ENCODE assay signal across 1 cellular context in the genomic region with DNA sequence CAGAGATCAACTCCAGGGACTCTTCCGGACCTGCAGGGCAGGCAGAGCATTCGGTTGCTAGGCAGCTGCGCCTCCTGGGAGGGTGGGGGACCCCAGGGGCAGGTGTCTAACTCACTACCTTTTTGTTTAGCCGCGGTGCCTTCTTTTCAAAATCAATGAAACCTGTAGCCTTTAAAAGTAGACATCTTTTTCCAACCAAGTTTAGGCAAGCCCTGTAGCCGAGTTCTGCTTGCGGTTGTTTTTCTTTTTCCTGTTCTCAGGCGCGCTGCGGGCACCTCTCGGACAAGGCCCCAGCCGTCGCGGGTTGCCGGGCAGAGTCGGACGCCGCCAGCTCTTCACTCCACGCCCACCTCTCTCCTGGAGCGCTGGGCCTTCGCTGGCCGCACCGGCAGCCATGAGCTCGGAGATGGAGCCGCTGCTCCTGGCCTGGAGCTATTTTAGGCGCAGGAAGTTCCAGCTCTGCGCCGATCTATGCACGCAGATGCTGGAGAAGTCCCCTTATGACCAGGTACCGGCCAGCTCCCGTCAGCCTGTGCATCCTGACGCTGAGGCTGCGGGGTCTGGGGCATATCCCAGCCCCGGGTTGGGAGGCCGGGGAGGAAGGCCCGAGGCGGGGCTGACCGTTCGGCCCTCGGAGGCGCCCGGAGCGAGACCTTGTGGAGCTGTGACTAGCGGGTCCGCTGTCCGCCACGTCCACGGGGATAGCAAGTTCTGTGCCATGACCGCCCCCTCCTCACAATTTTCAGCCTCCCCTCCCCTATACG.
A peak's percentile ranks its signal among the peaks of the same experiment; 100 is the strongest.
TF ChIP-seq lines count a peak whose summit lies in the region.

A gene (plus strand): TSS at position 338 of the 764 bp plus-strand sequence. CDS start 57 bp downstream, at position 395.

TF ChIP-seq in HepG2, 621 proteins besides CTCF, POLR2A, EP300 and RAD21 (continued from another document and continues in another):
- TF ChIP-seq, protein P1, sequence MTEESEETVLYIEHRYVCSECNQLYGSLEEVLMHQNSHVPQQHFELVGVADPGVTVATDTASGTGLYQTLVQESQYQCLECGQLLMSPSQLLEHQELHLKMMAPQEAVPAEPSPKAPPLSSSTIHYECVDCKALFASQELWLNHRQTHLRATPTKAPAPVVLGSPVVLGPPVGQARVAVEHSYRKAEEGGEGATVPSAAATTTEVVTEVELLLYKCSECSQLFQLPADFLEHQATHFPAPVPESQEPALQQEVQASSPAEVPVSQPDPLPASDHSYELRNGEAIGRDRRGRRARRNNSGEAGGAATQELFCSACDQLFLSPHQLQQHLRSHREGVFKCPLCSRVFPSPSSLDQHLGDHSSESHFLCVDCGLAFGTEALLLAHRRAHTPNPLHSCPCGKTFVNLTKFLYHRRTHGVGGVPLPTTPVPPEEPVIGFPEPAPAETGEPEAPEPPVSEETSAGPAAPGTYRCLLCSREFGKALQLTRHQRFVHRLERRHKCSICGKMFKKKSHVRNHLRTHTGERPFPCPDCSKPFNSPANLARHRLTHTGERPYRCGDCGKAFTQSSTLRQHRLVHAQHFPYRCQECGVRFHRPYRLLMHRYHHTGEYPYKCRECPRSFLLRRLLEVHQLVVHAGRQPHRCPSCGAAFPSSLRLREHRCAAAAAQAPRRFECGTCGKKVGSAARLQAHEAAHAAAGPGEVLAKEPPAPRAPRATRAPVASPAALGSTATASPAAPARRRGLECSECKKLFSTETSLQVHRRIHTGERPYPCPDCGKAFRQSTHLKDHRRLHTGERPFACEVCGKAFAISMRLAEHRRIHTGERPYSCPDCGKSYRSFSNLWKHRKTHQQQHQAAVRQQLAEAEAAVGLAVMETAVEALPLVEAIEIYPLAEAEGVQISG (CRISPR knock-in tag; IDR thresholded peaks at IDR 0.05): peak; percentile 73
- TF ChIP-seq NFYB (CRISPR knock-in tag; IDR thresholded peaks at IDR 0.05): no peak
- TF ChIP-seq ZNF430 (CRISPR knock-in tag; IDR thresholded peaks at IDR 0.05): no peak
- peak; percentile 84 for TF ChIP-seq HNRNPLL (IDR thresholded peaks at IDR 0.05; ENCODE audit: low read depth, low read length, poor library complexity, severe bottlenecking)
- TF ChIP-seq, protein P2, sequence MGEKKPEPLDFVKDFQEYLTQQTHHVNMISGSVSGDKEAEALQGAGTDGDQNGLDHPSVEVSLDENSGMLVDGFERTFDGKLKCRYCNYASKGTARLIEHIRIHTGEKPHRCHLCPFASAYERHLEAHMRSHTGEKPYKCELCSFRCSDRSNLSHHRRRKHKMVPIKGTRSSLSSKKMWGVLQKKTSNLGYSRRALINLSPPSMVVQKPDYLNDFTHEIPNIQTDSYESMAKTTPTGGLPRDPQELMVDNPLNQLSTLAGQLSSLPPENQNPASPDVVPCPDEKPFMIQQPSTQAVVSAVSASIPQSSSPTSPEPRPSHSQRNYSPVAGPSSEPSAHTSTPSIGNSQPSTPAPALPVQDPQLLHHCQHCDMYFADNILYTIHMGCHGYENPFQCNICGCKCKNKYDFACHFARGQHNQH (CRISPR knock-in tag; IDR thresholded peaks at IDR 0.05): peak; percentile 37; the same call in 1 of the 2 replicates
- TF ChIP-seq, protein P3, sequence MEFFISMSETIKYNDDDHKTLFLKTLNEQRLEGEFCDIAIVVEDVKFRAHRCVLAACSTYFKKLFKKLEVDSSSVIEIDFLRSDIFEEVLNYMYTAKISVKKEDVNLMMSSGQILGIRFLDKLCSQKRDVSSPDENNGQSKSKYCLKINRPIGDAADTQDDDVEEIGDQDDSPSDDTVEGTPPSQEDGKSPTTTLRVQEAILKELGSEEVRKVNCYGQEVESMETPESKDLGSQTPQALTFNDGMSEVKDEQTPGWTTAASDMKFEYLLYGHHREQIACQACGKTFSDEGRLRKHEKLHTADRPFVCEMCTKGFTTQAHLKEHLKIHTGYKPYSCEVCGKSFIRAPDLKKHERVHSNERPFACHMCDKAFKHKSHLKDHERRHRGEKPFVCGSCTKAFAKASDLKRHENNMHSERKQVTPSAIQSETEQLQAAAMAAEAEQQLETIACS (CRISPR knock-in tag; IDR thresholded peaks at IDR 0.05): no peak
- TF ChIP-seq EHMT2 (IDR thresholded peaks at IDR 0.05; ENCODE audit: borderline replicate concordance, low read depth, low read length): 0 out of 2 replicates have a peak, but pooled peaks have one; percentile 49
- TF ChIP-seq PAWR (CRISPR knock-in tag; IDR thresholded peaks at IDR 0.05; ENCODE audit: borderline replicate concordance): no peak
- TF ChIP-seq ZNF747 (CRISPR knock-in tag; IDR thresholded peaks at IDR 0.05; ENCODE audit: borderline replicate concordance): no peak
- TF ChIP-seq, protein P4, sequence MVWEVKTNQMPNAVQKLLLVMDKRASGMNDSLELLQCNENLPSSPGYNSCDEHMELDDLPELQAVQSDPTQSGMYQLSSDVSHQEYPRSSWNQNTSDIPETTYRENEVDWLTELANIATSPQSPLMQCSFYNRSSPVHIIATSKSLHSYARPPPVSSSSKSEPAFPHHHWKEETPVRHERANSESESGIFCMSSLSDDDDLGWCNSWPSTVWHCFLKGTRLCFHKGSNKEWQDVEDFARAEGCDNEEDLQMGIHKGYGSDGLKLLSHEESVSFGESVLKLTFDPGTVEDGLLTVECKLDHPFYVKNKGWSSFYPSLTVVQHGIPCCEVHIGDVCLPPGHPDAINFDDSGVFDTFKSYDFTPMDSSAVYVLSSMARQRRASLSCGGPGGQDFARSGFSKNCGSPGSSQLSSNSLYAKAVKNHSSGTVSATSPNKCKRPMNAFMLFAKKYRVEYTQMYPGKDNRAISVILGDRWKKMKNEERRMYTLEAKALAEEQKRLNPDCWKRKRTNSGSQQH (CRISPR knock-in tag; IDR thresholded peaks at IDR 0.05; ENCODE audit: low read depth): no peak
- TF ChIP-seq, protein P5, sequence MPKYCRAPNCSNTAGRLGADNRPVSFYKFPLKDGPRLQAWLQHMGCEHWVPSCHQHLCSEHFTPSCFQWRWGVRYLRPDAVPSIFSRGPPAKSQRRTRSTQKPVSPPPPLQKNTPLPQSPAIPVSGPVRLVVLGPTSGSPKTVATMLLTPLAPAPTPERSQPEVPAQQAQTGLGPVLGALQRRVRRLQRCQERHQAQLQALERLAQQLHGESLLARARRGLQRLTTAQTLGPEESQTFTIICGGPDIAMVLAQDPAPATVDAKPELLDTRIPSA (CRISPR knock-in tag; IDR thresholded peaks at IDR 0.05; ENCODE audit: borderline replicate concordance): no peak
- no peak for TF ChIP-seq BHLHE40 (IDR thresholded peaks at IDR 0.05; ENCODE audit: low read length)
- peak; percentile 81; the same call in 1 of the 2 replicates for TF ChIP-seq HIVEP1 (CRISPR knock-in tag; IDR thresholded peaks at IDR 0.05)
- TF ChIP-seq TBX3 (IDR thresholded peaks at IDR 0.05; ENCODE audit: borderline replicate concordance): no peak
- TF ChIP-seq, protein P6, sequence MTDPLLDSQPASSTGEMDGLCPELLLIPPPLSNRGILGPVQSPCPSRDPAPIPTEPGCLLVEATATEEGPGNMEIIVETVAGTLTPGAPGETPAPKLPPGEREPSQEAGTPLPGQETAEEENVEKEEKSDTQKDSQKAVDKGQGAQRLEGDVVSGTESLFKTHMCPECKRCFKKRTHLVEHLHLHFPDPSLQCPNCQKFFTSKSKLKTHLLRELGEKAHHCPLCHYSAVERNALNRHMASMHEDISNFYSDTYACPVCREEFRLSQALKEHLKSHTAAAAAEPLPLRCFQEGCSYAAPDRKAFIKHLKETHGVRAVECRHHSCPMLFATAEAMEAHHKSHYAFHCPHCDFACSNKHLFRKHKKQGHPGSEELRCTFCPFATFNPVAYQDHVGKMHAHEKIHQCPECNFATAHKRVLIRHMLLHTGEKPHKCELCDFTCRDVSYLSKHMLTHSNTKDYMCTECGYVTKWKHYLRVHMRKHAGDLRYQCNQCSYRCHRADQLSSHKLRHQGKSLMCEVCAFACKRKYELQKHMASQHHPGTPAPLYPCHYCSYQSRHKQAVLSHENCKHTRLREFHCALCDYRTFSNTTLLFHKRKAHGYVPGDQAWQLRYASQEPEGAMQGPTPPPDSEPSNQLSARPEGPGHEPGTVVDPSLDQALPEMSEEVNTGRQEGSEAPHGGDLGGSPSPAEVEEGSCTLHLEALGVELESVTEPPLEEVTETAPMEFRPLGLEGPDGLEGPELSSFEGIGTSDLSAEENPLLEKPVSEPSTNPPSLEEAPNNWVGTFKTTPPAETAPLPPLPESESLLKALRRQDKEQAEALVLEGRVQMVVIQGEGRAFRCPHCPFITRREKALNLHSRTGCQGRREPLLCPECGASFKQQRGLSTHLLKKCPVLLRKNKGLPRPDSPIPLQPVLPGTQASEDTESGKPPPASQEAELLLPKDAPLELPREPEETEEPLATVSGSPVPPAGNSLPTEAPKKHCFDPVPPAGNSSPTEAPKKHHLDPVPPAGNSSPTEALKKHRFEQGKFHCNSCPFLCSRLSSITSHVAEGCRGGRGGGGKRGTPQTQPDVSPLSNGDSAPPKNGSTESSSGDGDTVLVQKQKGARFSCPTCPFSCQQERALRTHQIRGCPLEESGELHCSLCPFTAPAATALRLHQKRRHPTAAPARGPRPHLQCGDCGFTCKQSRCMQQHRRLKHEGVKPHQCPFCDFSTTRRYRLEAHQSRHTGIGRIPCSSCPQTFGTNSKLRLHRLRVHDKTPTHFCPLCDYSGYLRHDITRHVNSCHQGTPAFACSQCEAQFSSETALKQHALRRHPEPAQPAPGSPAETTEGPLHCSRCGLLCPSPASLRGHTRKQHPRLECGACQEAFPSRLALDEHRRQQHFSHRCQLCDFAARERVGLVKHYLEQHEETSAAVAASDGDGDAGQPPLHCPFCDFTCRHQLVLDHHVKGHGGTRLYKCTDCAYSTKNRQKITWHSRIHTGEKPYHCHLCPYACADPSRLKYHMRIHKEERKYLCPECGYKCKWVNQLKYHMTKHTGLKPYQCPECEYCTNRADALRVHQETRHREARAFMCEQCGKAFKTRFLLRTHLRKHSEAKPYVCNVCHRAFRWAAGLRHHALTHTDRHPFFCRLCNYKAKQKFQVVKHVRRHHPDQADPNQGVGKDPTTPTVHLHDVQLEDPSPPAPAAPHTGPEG (CRISPR knock-in tag; IDR thresholded peaks at IDR 0.05): 0 out of 2 replicates have a peak, but pooled peaks have one; percentile 38
- TF ChIP-seq MIER3 (CRISPR knock-in tag; IDR thresholded peaks at IDR 0.05; ENCODE audit: borderline replicate concordance): peak; percentile 26; the same call in 1 of the 2 replicates
- TF ChIP-seq, protein P7, sequence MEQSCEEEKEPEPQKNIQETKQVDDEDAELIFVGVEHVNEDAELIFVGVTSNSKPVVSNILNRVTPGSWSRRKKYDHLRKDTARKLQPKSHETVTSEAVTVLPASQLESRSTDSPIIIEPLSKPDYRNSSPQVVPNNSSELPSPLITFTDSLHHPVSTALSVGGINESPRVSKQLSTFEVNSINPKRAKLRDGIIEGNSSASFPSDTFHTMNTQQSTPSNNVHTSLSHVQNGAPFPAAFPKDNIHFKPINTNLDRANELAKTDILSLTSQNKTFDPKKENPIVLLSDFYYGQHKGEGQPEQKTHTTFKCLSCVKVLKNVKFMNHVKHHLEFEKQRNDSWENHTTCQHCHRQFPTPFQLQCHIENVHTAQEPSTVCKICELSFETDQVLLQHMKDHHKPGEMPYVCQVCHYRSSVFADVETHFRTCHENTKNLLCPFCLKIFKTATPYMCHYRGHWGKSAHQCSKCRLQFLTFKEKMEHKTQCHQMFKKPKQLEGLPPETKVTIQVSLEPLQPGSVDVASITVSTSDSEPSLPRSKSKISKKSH (CRISPR knock-in tag; IDR thresholded peaks at IDR 0.05; ENCODE audit: borderline replicate concordance): peak; percentile 91
- TF ChIP-seq, protein P8, sequence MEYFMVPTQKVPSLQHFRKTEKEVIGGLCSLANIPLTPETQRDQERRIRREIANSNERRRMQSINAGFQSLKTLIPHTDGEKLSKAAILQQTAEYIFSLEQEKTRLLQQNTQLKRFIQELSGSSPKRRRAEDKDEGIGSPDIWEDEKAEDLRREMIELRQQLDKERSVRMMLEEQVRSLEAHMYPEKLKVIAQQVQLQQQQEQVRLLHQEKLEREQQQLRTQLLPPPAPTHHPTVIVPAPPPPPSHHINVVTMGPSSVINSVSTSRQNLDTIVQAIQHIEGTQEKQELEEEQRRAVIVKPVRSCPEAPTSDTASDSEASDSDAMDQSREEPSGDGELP (IDR thresholded peaks at IDR 0.05; ENCODE audit: borderline replicate concordance, low read depth): 0 out of 2 replicates have a peak, but pooled peaks have one; percentile 36
- TF ChIP-seq, protein P9, sequence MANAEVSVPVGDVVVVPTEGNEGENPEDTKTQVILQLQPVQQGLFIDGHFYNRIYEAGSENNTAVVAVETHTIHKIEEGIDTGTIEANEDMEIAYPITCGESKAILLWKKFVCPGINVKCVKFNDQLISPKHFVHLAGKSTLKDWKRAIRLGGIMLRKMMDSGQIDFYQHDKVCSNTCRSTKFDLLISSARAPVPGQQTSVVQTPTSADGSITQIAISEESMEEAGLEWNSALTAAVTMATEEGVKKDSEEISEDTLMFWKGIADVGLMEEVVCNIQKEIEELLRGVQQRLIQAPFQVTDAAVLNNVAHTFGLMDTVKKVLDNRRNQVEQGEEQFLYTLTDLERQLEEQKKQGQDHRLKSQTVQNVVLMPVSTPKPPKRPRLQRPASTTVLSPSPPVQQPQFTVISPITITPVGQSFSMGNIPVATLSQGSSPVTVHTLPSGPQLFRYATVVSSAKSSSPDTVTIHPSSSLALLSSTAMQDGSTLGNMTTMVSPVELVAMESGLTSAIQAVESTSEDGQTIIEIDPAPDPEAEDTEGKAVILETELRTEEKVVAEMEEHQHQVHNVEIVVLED (CRISPR knock-in tag; IDR thresholded peaks at IDR 0.05; ENCODE audit: borderline replicate concordance): 0 out of 2 replicates have a peak, but pooled peaks have one; percentile 60
- no peak for TF ChIP-seq JUND (CRISPR knock-in tag; IDR thresholded peaks at IDR 0.05)
- 0 out of 2 replicates have a peak, but pooled peaks have one; percentile 5 for TF ChIP-seq ZNF629 (CRISPR knock-in tag; conservative IDR thresholded peaks at IDR 0.05)
- TF ChIP-seq SMC3 (IDR thresholded peaks at IDR 0.05; ENCODE audit: low read length): no peak
- TF ChIP-seq NR2F1 (CRISPR knock-in tag; IDR thresholded peaks at IDR 0.05): no peak
- TF ChIP-seq, protein P10, sequence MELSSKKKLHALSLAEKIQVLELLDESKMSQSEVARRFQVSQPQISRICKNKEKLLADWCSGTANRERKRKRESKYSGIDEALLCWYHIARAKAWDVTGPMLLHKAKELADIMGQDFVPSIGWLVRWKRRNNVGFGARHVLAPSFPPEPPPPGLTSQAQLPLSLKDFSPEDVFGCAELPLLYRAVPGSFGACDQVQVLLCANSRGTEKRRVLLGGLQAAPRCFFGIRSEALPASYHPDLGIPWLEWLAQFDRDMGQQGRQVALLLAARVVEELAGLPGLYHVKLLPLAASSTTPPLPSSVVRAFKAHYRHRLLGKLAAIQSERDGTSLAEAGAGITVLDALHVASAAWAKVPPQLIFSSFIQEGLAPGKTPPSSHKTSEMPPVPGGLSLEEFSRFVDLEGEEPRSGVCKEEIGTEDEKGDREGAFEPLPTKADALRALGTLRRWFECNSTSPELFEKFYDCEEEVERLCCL (CRISPR knock-in tag; IDR thresholded peaks at IDR 0.05; ENCODE audit: borderline replicate concordance): no peak; the same call in 1 of the 2 replicates
- TF ChIP-seq HOXD1 (CRISPR knock-in tag; IDR thresholded peaks at IDR 0.05): peak; percentile 52; the same call in 1 of the 2 replicates
- peak; percentile 83; the same call in 1 of the 2 replicates for TF ChIP-seq ZNF776 (CRISPR knock-in tag; IDR thresholded peaks at IDR 0.05)
- TF ChIP-seq, protein P11, sequence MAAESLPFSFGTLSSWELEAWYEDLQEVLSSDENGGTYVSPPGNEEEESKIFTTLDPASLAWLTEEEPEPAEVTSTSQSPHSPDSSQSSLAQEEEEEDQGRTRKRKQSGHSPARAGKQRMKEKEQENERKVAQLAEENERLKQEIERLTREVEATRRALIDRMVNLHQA (CRISPR knock-in tag; IDR thresholded peaks at IDR 0.05): no peak
- TF ChIP-seq ZNF350 (CRISPR knock-in tag; IDR thresholded peaks at IDR 0.05; ENCODE audit: borderline replicate concordance, low read depth): peak; percentile 93
- no peak for TF ChIP-seq ZNF674 (CRISPR knock-in tag; IDR thresholded peaks at IDR 0.05; ENCODE audit: low read depth)
- TF ChIP-seq ZNF713 (CRISPR knock-in tag; IDR thresholded peaks at IDR 0.05): no peak
- no peak for TF ChIP-seq JUNB (CRISPR knock-in tag; IDR thresholded peaks at IDR 0.05; ENCODE audit: borderline replicate concordance)
- peak; percentile 77 for TF ChIP-seq RFX3 (CRISPR knock-in tag; IDR thresholded peaks at IDR 0.05)
- no peak for TF ChIP-seq MAFF (IDR thresholded peaks at IDR 0.05; ENCODE audit: low read depth, low read length)
- TF ChIP-seq ZFP82 (CRISPR knock-in tag; IDR thresholded peaks at IDR 0.05; ENCODE audit: borderline replicate concordance): peak; percentile 82; the same call in 1 of the 2 replicates
